In genomic region chr12:79344855-79345840, GRCh38 we compare ENCODE assay signal across 8 cellular contexts.
DNase-seq lines count a peak whose midpoint lies in the region; ATAC-seq and TF ChIP-seq lines count a peak whose summit lies in the region.

No MANE protein-coding gene starts in this region.

- DNase-seq in activated CD4-positive, alpha-beta T cell treated with anti-CD3 and anti-CD28 coated beads, Interleukin-2, amount 10 ng/mL, durations not matched to agents 24 days and 14 days = peak; percentile 54
- DNase-seq in activated CD4-positive, alpha-beta T cell treated with anti-CD3 and anti-CD28 coated beads, Interleukin-2, amount 10 ng/mL, durations not matched to agents 7 days and 5 days = no peak
- DNase-seq in GM23338 (ENCODE audit: low spot score) (peak; percentile 85), LoVo (ENCODE audit: low spot score) (peak; percentile 68), RPMI8226 (peak; percentile 68), fibroblast of the conjunctiva (ENCODE audit: low read depth) (peak; percentile 10), thyroid gland (peak; percentile 16 to 35)

- TF ChIP-seq CTCF in GM23338 (conservative IDR thresholded peaks at IDR 0.05; ENCODE audit: low read depth in 2 of 2) (peak; percentile 89 to 95), thyroid gland (IDR thresholded peaks at IDR 0.05) (peak in 5 of 6 experiments; percentile 14 to 51 (median 47))

- no peak for TF ChIP-seq POLR2A in thyroid gland (IDR thresholded peaks at IDR 0.05)

- no peak overlapping the region for H3K4me2 ChIP-seq in GM23338

- H3K4me1 ChIP-seq in GM23338 (ENCODE audit: insufficient read depth) (no peaks in the 10 kb centered on the region), thyroid gland (no peaks in the 10 kb centered on the region)

- no peak overlapping the region for H2AFZ ChIP-seq in GM23338

- intact Hi-C loops in activated CD4-positive, alpha-beta T cell treated with anti-CD3 and anti-CD28 coated beads, Interleukin-2, amount 10 ng/mL, durations not matched to agents 24 days and 14 days (cut with micrococcal nuclease) = no loop called here
- intact Hi-C loops in thyroid gland (cut with DNase I) = no loop called here

- H3K27ac Mint-ChIP-seq in activated CD4-positive, alpha-beta T cell treated with anti-CD3 and anti-CD28 coated beads, Interleukin-2, amount 10 ng/mL, durations not matched to agents 24 days and 14 days = no peak overlapping the region
- no peak overlapping the region for H3K27ac Mint-ChIP-seq in activated CD4-positive, alpha-beta T cell treated with anti-CD3 and anti-CD28 coated beads, Interleukin-2, amount 10 ng/mL, durations not matched to agents 7 days and 5 days
- no peak overlapping the region for H3K27ac Mint-ChIP-seq in GM23338

- 0 out of 2 replicates have a peak, but pooled peaks cover 5% of the 10 kb centered on the region for H3F3A ChIP-seq in GM23338 (replicated peaks; ENCODE audit: low read depth)

- H3K4me3 Mint-ChIP-seq in activated CD4-positive, alpha-beta T cell treated with anti-CD3 and anti-CD28 coated beads, Interleukin-2, amount 10 ng/mL, durations not matched to agents 24 days and 14 days = no peak overlapping the region
- H3K4me3 Mint-ChIP-seq in activated CD4-positive, alpha-beta T cell treated with anti-CD3 and anti-CD28 coated beads, Interleukin-2, amount 10 ng/mL, durations not matched to agents 7 days and 5 days = no peak overlapping the region
- H3K4me3 Mint-ChIP-seq in GM23338 = no peak overlapping the region

- POLR2A ChIA-PET in activated CD4-positive, alpha-beta T cell treated with anti-CD3 and anti-CD28 coated beads, Interleukin-2, amount 10 ng/mL, durations not matched to agents 7 days and 5 days (lab: Charles Lee) = no interaction called here

- H3K9me3 Mint-ChIP-seq in activated CD4-positive, alpha-beta T cell treated with anti-CD3 and anti-CD28 coated beads, Interleukin-2, amount 10 ng/mL, durations not matched to agents 24 days and 14 days = no peaks in the 10 kb centered on the region
- no peaks in the 10 kb centered on the region for H3K9me3 Mint-ChIP-seq in activated CD4-positive, alpha-beta T cell treated with anti-CD3 and anti-CD28 coated beads, Interleukin-2, amount 10 ng/mL, durations not matched to agents 7 days and 5 days
- H3K9me3 Mint-ChIP-seq in GM23338 = no peaks in the 10 kb centered on the region; the same call in 2 of the 3 replicates

- H3K36me3 Mint-ChIP-seq in activated CD4-positive, alpha-beta T cell treated with anti-CD3 and anti-CD28 coated beads, Interleukin-2, amount 10 ng/mL, durations not matched to agents 24 days and 14 days (ENCODE audit: low read depth) = no peaks in the 10 kb centered on the region
- no peaks in the 10 kb centered on the region for H3K36me3 Mint-ChIP-seq in activated CD4-positive, alpha-beta T cell treated with anti-CD3 and anti-CD28 coated beads, Interleukin-2, amount 10 ng/mL, durations not matched to agents 7 days and 5 days (ENCODE audit: low read depth)
- H3K36me3 Mint-ChIP-seq in GM23338 (ENCODE audit: low read depth) = peaks cover 2% of the 10 kb centered on the region; the same call in 2 of the 3 replicates

- H3K4me3 ChIP-seq in GM23338 = no peak overlapping the region
- H3K4me3 ChIP-seq in thyroid gland (replicated peaks in 1 of 3) = no peak overlapping the region

- no peaks in the 10 kb centered on the region; the same call in 1 of the 2 replicates for H3K79me2 ChIP-seq in GM23338 (replicated peaks; ENCODE audit: insufficient read depth)

- no peaks in the 10 kb centered on the region for H3K27me3 Mint-ChIP-seq in activated CD4-positive, alpha-beta T cell treated with anti-CD3 and anti-CD28 coated beads, Interleukin-2, amount 10 ng/mL, durations not matched to agents 24 days and 14 days
- H3K27me3 Mint-ChIP-seq in activated CD4-positive, alpha-beta T cell treated with anti-CD3 and anti-CD28 coated beads, Interleukin-2, amount 10 ng/mL, durations not matched to agents 7 days and 5 days = no peaks in the 10 kb centered on the region
- no peaks in the 10 kb centered on the region for H3K27me3 Mint-ChIP-seq in GM23338 (ENCODE audit: insufficient read depth, low read depth, poor library complexity)

- no peaks in the 10 kb centered on the region for H3K27me3 ChIP-seq in GM23338 (ENCODE audit: insufficient read depth)
- no peaks in the 10 kb centered on the region for H3K27me3 ChIP-seq in thyroid gland

- CTCF ChIA-PET in activated CD4-positive, alpha-beta T cell treated with anti-CD3 and anti-CD28 coated beads, Interleukin-2, amount 10 ng/mL, durations not matched to agents 7 days and 5 days (lab: Charles Lee) = no interaction called here

- H3K9me2 ChIP-seq in GM23338 (ENCODE audit: insufficient read depth) = no peaks in the 10 kb centered on the region

- H3K27ac ChIP-seq in GM23338 (ENCODE audit: low read depth) = no peak overlapping the region
- H3K27ac ChIP-seq in thyroid gland = no peak overlapping the region

- H3K4me1 Mint-ChIP-seq in activated CD4-positive, alpha-beta T cell treated with anti-CD3 and anti-CD28 coated beads, Interleukin-2, amount 10 ng/mL, durations not matched to agents 24 days and 14 days = no peaks in the 10 kb centered on the region
- H3K4me1 Mint-ChIP-seq in activated CD4-positive, alpha-beta T cell treated with anti-CD3 and anti-CD28 coated beads, Interleukin-2, amount 10 ng/mL, durations not matched to agents 7 days and 5 days = no peaks in the 10 kb centered on the region
- H3K4me1 Mint-ChIP-seq in GM23338 = no peaks in the 10 kb centered on the region

- H3K36me3 ChIP-seq in GM23338 (ENCODE audit: insufficient read depth) (no peaks in the 10 kb centered on the region), thyroid gland (no peaks in the 10 kb centered on the region)

- no peaks in the 10 kb centered on the region for H3K9me3 ChIP-seq in thyroid gland

- no peaks in the 10 kb centered on the region for H4K20me1 ChIP-seq in GM23338 (replicated peaks; ENCODE audit: insufficient read depth)

- 58 to 61% methylated on average over 5 of the region's 5 CpGs for WGBS in thyroid gland, 2 donors

- ATAC-seq in GM23338 (peak; percentile 100), HG03095 (IDR thresholded peaks at IDR 0.05; ENCODE audit: unreplicated experiment) (no peak)

TF ChIP-seq in GM23338, 12 proteins besides CTCF, POLR2A, EP300 and RAD21 (continues in another document):
- no peak for TF ChIP-seq ZNF114 (CRISPR knock-in tag; IDR thresholded peaks at IDR 0.05)
- no peak for TF ChIP-seq JUNB (IDR thresholded peaks at IDR 0.05; ENCODE audit: unreplicated experiment)
- TF ChIP-seq, protein P1, sequence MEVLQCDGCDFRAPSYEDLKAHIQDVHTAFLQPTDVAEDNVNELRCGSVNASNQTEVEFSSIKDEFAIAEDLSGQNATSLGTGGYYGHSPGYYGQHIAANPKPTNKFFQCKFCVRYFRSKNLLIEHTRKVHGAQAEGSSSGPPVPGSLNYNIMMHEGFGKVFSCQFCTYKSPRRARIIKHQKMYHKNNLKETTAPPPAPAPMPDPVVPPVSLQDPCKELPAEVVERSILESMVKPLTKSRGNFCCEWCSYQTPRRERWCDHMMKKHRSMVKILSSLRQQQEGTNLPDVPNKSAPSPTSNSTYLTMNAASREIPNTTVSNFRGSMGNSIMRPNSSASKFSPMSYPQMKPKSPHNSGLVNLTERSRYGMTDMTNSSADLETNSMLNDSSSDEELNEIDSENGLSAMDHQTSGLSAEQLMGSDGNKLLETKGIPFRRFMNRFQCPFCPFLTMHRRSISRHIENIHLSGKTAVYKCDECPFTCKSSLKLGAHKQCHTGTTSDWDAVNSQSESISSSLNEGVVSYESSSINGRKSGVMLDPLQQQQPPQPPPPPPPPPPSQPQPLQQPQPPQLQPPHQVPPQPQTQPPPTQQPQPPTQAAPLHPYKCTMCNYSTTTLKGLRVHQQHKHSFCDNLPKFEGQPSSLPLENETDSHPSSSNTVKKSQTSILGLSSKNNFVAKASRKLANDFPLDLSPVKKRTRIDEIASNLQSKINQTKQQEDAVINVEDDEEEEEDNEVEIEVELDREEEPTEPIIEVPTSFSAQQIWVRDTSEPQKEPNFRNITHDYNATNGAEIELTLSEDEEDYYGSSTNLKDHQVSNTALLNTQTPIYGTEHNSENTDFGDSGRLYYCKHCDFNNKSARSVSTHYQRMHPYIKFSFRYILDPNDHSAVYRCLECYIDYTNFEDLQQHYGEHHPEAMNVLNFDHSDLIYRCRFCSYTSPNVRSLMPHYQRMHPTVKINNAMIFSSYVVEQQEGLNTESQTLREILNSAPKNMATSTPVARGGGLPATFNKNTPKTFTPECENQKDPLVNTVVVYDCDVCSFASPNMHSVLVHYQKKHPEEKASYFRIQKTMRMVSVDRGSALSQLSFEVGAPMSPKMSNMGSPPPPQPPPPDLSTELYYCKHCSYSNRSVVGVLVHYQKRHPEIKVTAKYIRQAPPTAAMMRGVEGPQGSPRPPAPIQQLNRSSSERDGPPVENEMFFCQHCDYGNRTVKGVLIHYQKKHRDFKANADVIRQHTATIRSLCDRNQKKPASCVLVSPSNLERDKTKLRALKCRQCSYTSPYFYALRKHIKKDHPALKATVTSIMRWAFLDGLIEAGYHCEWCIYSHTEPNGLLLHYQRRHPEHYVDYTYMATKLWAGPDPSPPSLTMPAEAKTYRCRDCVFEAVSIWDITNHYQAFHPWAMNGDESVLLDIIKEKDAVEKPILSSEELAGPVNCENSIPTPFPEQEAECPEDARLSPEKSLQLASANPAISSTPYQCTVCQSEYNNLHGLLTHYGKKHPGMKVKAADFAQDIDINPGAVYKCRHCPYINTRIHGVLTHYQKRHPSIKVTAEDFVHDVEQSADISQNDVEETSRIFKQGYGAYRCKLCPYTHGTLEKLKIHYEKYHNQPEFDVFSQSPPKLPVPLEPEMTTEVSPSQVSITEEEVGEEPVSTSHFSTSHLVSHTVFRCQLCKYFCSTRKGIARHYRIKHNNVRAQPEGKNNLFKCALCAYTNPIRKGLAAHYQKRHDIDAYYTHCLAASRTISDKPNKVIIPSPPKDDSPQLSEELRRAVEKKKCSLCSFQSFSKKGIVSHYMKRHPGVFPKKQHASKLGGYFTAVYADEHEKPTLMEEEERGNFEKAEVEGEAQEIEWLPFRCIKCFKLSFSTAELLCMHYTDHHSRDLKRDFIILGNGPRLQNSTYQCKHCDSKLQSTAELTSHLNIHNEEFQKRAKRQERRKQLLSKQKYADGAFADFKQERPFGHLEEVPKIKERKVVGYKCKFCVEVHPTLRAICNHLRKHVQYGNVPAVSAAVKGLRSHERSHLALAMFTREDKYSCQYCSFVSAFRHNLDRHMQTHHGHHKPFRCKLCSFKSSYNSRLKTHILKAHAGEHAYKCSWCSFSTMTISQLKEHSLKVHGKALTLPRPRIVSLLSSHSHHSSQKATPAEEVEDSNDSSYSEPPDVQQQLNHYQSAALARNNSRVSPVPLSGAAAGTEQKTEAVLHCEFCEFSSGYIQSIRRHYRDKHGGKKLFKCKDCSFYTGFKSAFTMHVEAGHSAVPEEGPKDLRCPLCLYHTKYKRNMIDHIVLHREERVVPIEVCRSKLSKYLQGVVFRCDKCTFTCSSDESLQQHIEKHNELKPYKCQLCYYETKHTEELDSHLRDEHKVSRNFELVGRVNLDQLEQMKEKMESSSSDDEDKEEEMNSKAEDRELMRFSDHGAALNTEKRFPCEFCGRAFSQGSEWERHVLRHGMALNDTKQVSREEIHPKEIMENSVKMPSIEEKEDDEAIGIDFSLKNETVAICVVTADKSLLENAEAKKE (CRISPR knock-in tag; IDR thresholded peaks at IDR 0.05) = no peak
- no peak for TF ChIP-seq ZNF331 (CRISPR knock-in tag; IDR thresholded peaks at IDR 0.05; ENCODE audit: low read depth)
- no peak for TF ChIP-seq EZH2phosphoT487 (IDR thresholded peaks at IDR 0.05; ENCODE audit: unreplicated experiment)
- TF ChIP-seq NANOG (IDR thresholded peaks at IDR 0.05; ENCODE audit: borderline replicate concordance) = no peak
